17 cellular contexts compared by ENCODE assay signal in the genomic region with DNA sequence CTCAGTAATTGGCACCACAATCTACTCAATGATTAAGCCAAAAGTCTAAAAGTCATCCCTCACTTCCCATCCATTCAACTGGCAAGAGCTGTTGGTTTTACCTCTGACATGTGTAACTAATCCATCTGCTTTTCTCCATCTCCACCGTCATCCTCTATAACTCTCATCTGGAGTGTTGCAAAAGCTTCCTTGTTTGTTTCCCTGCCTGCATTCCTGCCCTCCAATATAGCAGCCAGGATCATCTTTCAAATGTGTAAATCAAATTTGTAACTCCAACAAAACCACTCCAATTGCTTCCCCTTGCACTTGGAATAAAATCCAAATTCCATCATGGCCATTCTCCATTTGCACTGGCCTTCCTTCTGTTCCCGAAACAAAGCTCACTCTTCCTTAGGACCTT. TPM values are rescaled to one million over a fixed set of nuclear protein-coding genes. Genes with fewer than 3 reads are reported as not detected.
"Had no signal": no experiment of that assay in that cellular context is flagged by ENCODE, and none has a peak within 500 bp of the region (broad histone marks: within the 10 kb centered on the region; RNA-seq: fewer than 3 reads in every experiment).

No MANE protein-coding gene starts in this region.

- ATAC-seq: activated naive CD8-positive, alpha-beta T cell treated with anti-CD3 and anti-CD28 coated beads, Interleukin-2, amount 50 U/mL, for 24 hours; left cardiac atrium; right cardiac atrium; stimulated activated memory B cell treated with anti-CD40 and anti-IgM and Interleukin-4, amounts not matched to agents 10 μg/mL and 1 μg/mL and 100 μg/mL, for 72 hours had no signal

- H3K27me3 ChIP-seq: cardiac muscle cell, spleen, tibial nerve, vagina had no signal

- DNase-seq: activated CD4-positive, alpha-beta T cell treated with anti-CD3 and anti-CD28 coated beads, Interleukin-2, amount 50 U/mL, for 48 hours; activated CD4-positive, CD25-positive, alpha-beta regulatory T cell treated with anti-CD3 and anti-CD28 coated beads, Interleukin-2, amount 50 U/mL, for 72 hours; activated gamma-delta T cell; activated naive CD8-positive, alpha-beta T cell treated with anti-CD3 and anti-CD28 coated beads, Interleukin-2, amount 50 U/mL, for 24 hours; activated T-cell treated with anti-CD3 and anti-CD28 coated beads, Interleukin-2, amount 50 U/mL, for 48 hours; left cardiac atrium; midbrain; naive B cell; posterior cingulate gyrus; right cardiac atrium; spleen; stimulated activated CD4-positive, alpha-beta T cell treated with anti-CD3 and anti-CD28 coated beads, Interleukin-1b, Interleukin-23, amount 100 ng/mL, for 48 hours had no signal

- H3K27ac ChIP-seq: cardiac muscle cell, tibial nerve, vagina had no signal

- H3K4me1 ChIP-seq: tibial nerve, vagina had no signal

- H3K4me3 ChIP-seq: cardiac muscle cell, lung, spleen, tibial nerve, vagina had no signal

- H3K9me3 ChIP-seq: spleen, vagina had no signal

- H3K36me3 ChIP-seq: cardiac muscle cell, spleen, tibial nerve, vagina had no signal

RNA-seq across cellular contexts. Expression of a gene that starts 4.3 kb away (rescaled TPM):
- total RNA-seq: cardiac muscle cell, vagina had no signal
